In the genomic region with DNA sequence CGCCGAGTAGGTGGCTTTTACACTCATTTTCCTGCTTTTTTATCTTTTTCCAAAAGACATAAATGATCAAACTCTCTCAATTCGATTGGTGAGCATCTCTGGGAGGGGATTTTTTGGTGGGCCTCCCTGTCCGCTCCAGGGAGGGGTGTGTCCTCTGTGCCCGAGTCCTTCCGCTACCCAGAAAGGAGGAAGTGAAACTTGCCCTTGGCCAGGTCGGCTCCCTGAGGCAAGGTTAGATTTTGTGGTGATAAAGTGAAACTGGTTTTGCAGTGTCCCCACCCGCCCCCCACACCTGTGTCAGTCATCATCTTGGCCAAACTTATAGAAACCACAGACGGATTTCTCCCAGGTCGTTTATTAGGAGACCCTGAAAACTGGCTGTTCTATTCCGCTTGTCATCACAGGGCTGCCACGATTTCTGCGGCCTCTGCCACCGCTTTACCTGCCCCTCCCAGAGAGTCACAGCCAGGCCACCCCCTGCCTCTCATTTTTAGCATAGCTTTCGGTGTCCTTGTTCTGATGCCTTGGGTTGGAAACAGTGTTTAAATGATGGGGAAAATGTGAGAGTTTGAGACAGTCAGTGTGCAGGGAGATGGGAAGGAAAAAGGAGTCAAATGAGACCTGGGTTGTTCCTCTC, we compare ENCODE assay signal across 9 cellular contexts.
A peak's percentile ranks its signal among the peaks of the same experiment; 100 is the strongest.
DNase-seq lines count a peak whose midpoint lies in the region; ATAC-seq, FAIRE-seq and TF ChIP-seq lines count a peak whose summit lies in the region.
"Had no signal": no experiment of that assay in that cellular context is flagged by ENCODE, and none has a peak within 500 bp of the region (broad histone marks: within the 10 kb centered on the region; RNA-seq: fewer than 3 reads in every experiment).

No MANE protein-coding gene starts in this region.

- no peak overlapping the region for H3K4me2 ChIP-seq in GM12878 (ENCODE audit: control insufficient read depth, insufficient read depth)

- SMC1A ChIA-PET in GM12878 (lab: Charles Lee; ENCODE audit: uncharacterized antibody, unreplicated experiment), result no interaction called here

- H3K27ac Mint-ChIP-seq in MCF 10A (ENCODE audit: low read depth, unreplicated experiment), result peak overlapping the region; percentile 63

- no peaks in the 10 kb centered on the region for H3K9me3 Mint-ChIP-seq in MCF 10A (ENCODE audit: unreplicated experiment)

- POLR2A ChIA-PET in MCF 10A (lab: Yijun Ruan, JAX), result no interaction called here
- POLR2A ChIA-PET in GM12878 (lab: Charles Lee), result no interaction called here

- H3K27ac ChIP-seq in breast epithelium (peak overlapping the region in 1 of 2 donors; percentile 77), GM12878 (ENCODE audit: control insufficient read depth, insufficient read depth) (no peak overlapping the region)

- no peak for TF ChIP-seq CTCF in MCF 10A (IDR thresholded peaks at IDR 0.05; ENCODE audit: unreplicated experiment)
- TF ChIP-seq CTCF in breast epithelium (IDR thresholded peaks at IDR 0.05), result no peak
- no peak for TF ChIP-seq CTCF in GM12878 (IDR thresholded peaks at IDR 0.05 in 2 of 3, conservative IDR thresholded peaks at IDR 0.05 in 1 of 3; ENCODE audit: control insufficient read depth in 2 of 3, extremely low read depth in 1 of 3, insufficient read depth in 1 of 3, low read depth in 3 of 3, low read length in 3 of 3)

- no peak for TF ChIP-seq RAD21 in GM12878 (IDR thresholded peaks at IDR 0.05; ENCODE audit: insufficient read depth, low read depth, low read length)

- H3K27me3 ChIP-seq in breast epithelium (no peaks in the 10 kb centered on the region), GM12878 (replicated peaks in 1 of 2; ENCODE audit: control insufficient read depth in 2 of 2, insufficient read depth in 2 of 2, low read length in 1 of 2) (no peaks in the 10 kb centered on the region)

- H2AFZ ChIP-seq in GM12878 (ENCODE audit: control insufficient read depth, low read depth, low read length), result no peak overlapping the region

- ATAC-seq in HG03460 (IDR thresholded peaks at IDR 0.05; ENCODE audit: unreplicated experiment), result peak; percentile 74
- ATAC-seq in GM12878, result peak; percentile 94
- ATAC-seq in GM18873 (IDR thresholded peaks at IDR 0.05; ENCODE audit: low FRiP score, unreplicated experiment), result no peak

- H3K4me1 ChIP-seq in breast epithelium (no peaks in the 10 kb centered on the region), GM12878 (ENCODE audit: control insufficient read depth, insufficient read depth, low read length) (peaks cover 2% of the 10 kb centered on the region; the same call in 1 of the 2 replicates)

- no peaks in the 10 kb centered on the region for H3K9me3 ChIP-seq in breast epithelium
- no peaks in the 10 kb centered on the region; the same call in 2 of the 3 replicates for H3K9me3 ChIP-seq in GM12878 (replicated peaks; ENCODE audit: control insufficient read depth, insufficient read depth, low read length)

- no peaks in the 10 kb centered on the region for H4K20me1 ChIP-seq in GM12878 (ENCODE audit: control insufficient read depth, insufficient read depth)

- peaks cover 16% of the 10 kb centered on the region for H3K4me1 Mint-ChIP-seq in MCF 10A (ENCODE audit: insufficient read depth, unreplicated experiment)

- FAIRE-seq in GM12878 (lab: Jason Lieb, UNC), result no peak

- CTCF ChIA-PET in MCF 10A (lab: Yijun Ruan, JAX) (no interaction called here), GM12878 (lab: Yijun Ruan, JAX) (no interaction called here)

- H3K36me3 ChIP-seq in breast epithelium (peaks cover 9% of the 10 kb centered on the region), GM12878 (ENCODE audit: control insufficient read depth in 2 of 2, insufficient read depth in 2 of 2, low read length in 1 of 2) (no peaks in the 10 kb centered on the region)

- TF ChIP-seq POLR2A in breast epithelium (IDR thresholded peaks at IDR 0.05), result no peak
- TF ChIP-seq POLR2A in GM12878 (IDR thresholded peaks at IDR 0.05; ENCODE audit: low read depth, low read length), result no peak

- peaks cover 44% of the 10 kb centered on the region for H3K36me3 Mint-ChIP-seq in MCF 10A (ENCODE audit: insufficient read depth, unreplicated experiment)

- no peaks in the 10 kb centered on the region for H3K79me2 ChIP-seq in GM12878 (ENCODE audit: control insufficient read depth, insufficient read depth, low read length)

- WGBS in GM12878 (ENCODE audit: insufficient coverage, insufficient replicate concordance, low lambda C conversion rate, missing lambda C conversion rate), result 20% methylated on average over 15 of the region's 15 CpGs

- no peak overlapping the region for H3K9ac ChIP-seq in GM12878 (ENCODE audit: control insufficient read depth, insufficient read depth, low read length)

- H3K4me3 Mint-ChIP-seq in MCF 10A (ENCODE audit: unreplicated experiment), result no peak overlapping the region

- RAD21 ChIA-PET in GM12878 (lab: Charles Lee; ENCODE audit: unreplicated experiment), result no interaction called here

- no peaks in the 10 kb centered on the region for H3K27me3 Mint-ChIP-seq in MCF 10A (ENCODE audit: insufficient read depth, unreplicated experiment)

- no peak overlapping the region for H3K4me3 ChIP-seq in breast epithelium
- H3K4me3 ChIP-seq in GM12878, result no peak overlapping the region

- no TSS peak for BruUV-seq in MCF 10A (replicated peaks; lab: Mats Ljungman, UMichigan)
- BruUV-seq in GM12878 (replicated peaks; lab: Mats Ljungman, UMichigan), result no TSS peak

- TF ChIP-seq EP300 in GM12878 (IDR thresholded peaks at IDR 0.05; ENCODE audit: borderline replicate concordance in 1 of 2, control insufficient read depth in 1 of 2, low read depth in 2 of 2, low read length in 2 of 2), result no peak

- intact Hi-C loops in MCF 10A (cut with micrococcal nuclease) (no loop called here), breast epithelium (cut with DNase I; ENCODE audit: low total_unique reads) (loop anchor here (5.0 kb wide), 1 partner anchor 158 kb away; no protein-coding TSS in a partner anchor), GM12878 (cut with micrococcal nuclease; ENCODE audit: unreplicated experiment) (no loop called here)

- DNase-seq in MCF 10A (ENCODE audit: unreplicated experiment) (no peak), breast epithelium (ENCODE audit: low spot score in 2 of 2) (no peak), GM12878 (ENCODE audit: low read depth, low spot score) (peak; percentile 24), NCI-H748 (lab: John Stamatoyannopoulos, UW; ENCODE audit: unreplicated experiment) (no peak), DMS153 (lab: John Stamatoyannopoulos, UW) (no peak), NCI-H1930 (lab: John Stamatoyannopoulos, UW) (no peak)
- DNase-seq: NCI-H2029 treated with DMSO at 0.1 percent for 48 hours had no signal

- in situ Hi-C loops in GM12878 (cut with MboI), result no loop called here

TF ChIP-seq in GM12878, 131 proteins besides CTCF, POLR2A, EP300 and RAD21:
- TF ChIP-seq EED (IDR thresholded peaks at IDR 0.05; ENCODE audit: low read depth), result no peak
- TF ChIP-seq, protein P1, sequence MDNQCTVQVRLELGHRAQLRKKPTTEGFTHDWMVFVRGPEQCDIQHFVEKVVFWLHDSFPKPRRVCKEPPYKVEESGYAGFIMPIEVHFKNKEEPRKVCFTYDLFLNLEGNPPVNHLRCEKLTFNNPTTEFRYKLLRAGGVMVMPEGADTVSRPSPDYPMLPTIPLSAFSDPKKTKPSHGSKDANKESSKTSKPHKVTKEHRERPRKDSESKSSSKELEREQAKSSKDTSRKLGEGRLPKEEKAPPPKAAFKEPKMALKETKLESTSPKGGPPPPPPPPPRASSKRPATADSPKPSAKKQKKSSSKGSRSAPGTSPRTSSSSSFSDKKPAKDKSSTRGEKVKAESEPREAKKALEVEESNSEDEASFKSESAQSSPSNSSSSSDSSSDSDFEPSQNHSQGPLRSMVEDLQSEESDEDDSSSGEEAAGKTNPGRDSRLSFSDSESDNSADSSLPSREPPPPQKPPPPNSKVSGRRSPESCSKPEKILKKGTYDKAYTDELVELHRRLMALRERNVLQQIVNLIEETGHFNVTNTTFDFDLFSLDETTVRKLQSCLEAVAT (IDR thresholded peaks at IDR 0.05), result no peak
- 0 out of 2 replicates have a peak, but pooled peaks have one; percentile 47 for TF ChIP-seq IRF4 (IDR thresholded peaks at IDR 0.05; ENCODE audit: low read depth, low read length)
- TF ChIP-seq, protein P2, sequence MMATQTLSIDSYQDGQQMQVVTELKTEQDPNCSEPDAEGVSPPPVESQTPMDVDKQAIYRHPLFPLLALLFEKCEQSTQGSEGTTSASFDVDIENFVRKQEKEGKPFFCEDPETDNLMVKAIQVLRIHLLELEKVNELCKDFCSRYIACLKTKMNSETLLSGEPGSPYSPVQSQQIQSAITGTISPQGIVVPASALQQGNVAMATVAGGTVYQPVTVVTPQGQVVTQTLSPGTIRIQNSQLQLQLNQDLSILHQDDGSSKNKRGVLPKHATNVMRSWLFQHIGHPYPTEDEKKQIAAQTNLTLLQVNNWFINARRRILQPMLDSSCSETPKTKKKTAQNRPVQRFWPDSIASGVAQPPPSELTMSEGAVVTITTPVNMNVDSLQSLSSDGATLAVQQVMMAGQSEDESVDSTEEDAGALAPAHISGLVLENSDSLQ (IDR thresholded peaks at IDR 0.05), result peak; percentile 66
- no peak for TF ChIP-seq YY1 (IDR thresholded peaks at IDR 0.05; ENCODE audit: low read depth, low read length)
- no peak for TF ChIP-seq TCF12 (IDR thresholded peaks at IDR 0.05; ENCODE audit: low read depth, low read length)
- peak; percentile 53 for TF ChIP-seq NR2F1 (conservative IDR thresholded peaks at IDR 0.05)
- TF ChIP-seq SPI1 (IDR thresholded peaks at IDR 0.05; ENCODE audit: borderline replicate concordance, insufficient read depth, low read depth, low read length), result peak; percentile 90
- 0 out of 2 replicates have a peak, but pooled peaks have one; percentile 24 for TF ChIP-seq IKZF1 (conservative IDR thresholded peaks at IDR 0.05)
